ENCODE assay signal across 19 cellular contexts in the genomic region with DNA sequence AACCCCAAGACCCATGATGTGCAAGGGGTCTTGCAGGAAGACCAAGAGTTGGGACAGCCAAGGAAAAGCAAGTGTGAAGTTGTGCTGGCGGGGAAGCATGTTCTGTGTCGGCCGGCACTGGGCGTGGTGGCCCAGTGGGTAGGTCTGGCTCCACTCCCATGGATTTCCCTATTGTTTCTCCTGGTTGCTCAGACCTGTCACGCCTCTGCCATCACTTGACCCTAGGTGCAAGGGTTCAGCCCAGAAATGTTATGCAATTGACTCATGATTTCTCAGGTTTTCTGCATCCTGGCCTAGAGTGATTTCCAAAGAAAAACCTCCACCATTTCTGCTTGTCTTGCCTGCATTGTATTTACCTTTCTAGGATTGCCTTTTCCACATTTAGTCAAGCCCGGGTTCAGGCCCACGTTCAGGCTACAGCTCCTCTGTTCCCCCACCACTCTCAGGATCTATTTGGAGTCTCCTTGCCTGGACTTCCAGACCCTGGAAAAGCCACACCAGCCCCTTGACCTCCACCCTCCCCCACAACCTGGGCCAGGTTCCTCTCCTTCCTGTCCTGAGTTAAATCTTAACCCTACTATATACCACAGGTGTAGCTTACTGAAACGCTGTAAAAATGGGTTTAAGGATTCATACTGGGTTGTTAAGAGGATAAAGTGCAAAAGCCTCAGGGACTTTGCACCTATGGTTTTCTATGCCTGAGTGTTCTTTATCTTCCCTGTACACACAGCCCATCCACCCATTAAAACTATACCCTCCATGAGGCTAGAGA. TPM values are rescaled to one million over a fixed set of nuclear protein-coding genes. Genes with fewer than 3 reads are reported as not detected.
A peak's percentile ranks its signal among the peaks of the same experiment; 100 is the strongest.
DNase-seq lines count a peak whose midpoint lies in the region; ATAC-seq, FAIRE-seq and TF ChIP-seq lines count a peak whose summit lies in the region.
"Had no signal": no experiment of that assay in that cellular context is flagged by ENCODE, and none has a peak within 500 bp of the region (broad histone marks: within the 10 kb centered on the region; RNA-seq: fewer than 3 reads in every experiment).

No MANE protein-coding gene starts in this region.

- in situ Hi-C loops in HepG2 (cut with HindIII; ENCODE audit: extremely low pct_ligation_motif_present, low pct_unique_long_range_greater_than_20kb), result no loop called here
- in situ Hi-C loops in transverse colon (cut with MboI; ENCODE audit: low pct_ligation_motif_present in 1 of 4, low pct_unique_long_range_greater_than_20kb in 1 of 4, low sequenced_read_pairs in 3 of 4), result no loop called here

- POLR2A ChIA-PET in HepG2 (lab: Yijun Ruan, JAX), result no interaction called here

- no peaks in the 10 kb centered on the region for H3K79me2 ChIP-seq in HepG2 (ENCODE audit: insufficient read depth, low read length)

- no peak overlapping the region for H3K9ac ChIP-seq in HepG2 (ENCODE audit: insufficient read depth, low read depth, low read length)

- no peak overlapping the region for H3K4me3 ChIP-seq in Peyer's patch
- no peak overlapping the region for H3K4me3 ChIP-seq in epithelial cell of esophagus (ENCODE audit: low read length)
- no peak overlapping the region for H3K4me3 ChIP-seq in HepG2 (replicated peaks in 1 of 3; ENCODE audit: insufficient read depth in 1 of 3, low read depth in 2 of 3, low read length in 3 of 3)
- H3K4me3 ChIP-seq in transverse colon, result no peak overlapping the region

- TF ChIP-seq CTCF in Peyer's patch (IDR thresholded peaks at IDR 0.05) (no peak), epithelial cell of esophagus (IDR thresholded peaks at IDR 0.05; ENCODE audit: insufficient read depth, low read depth, low read length, missing control alignments) (no peak), HepG2 (CRISPR knock-in tag; IDR thresholded peaks at IDR 0.05) (no peak), transverse colon (IDR thresholded peaks at IDR 0.05) (no peak)

- TF ChIP-seq EP300 in HepG2 (IDR thresholded peaks at IDR 0.05; ENCODE audit: low read depth in 2 of 2, low read length in 2 of 2) (no peak), HepG2 (CRISPR knock-in tag; IDR thresholded peaks at IDR 0.05; ENCODE audit: borderline replicate concordance) (no peak), transverse colon (IDR thresholded peaks at IDR 0.05; ENCODE audit: low read depth) (no peak)

- H2AFZ ChIP-seq in HepG2 (ENCODE audit: low read length), result no peak overlapping the region

- peak overlapping the region in 3 of 4 donors; percentile 51 to 89 (median 81) for H3K27ac ChIP-seq in Peyer's patch
- no peak overlapping the region for H3K27ac ChIP-seq in HepG2 (ENCODE audit: extremely low read length, insufficient read depth, low read length)
- peak overlapping the region; percentile 74 to 81 (median 78) for H3K27ac ChIP-seq in transverse colon

- intact Hi-C loops in HepG2 (cut with micrococcal nuclease; ENCODE audit: unreplicated experiment) (no loop called here), transverse colon (cut with DNase I; ENCODE audit: low total_unique reads) (no loop called here)

- no peaks in the 10 kb centered on the region for H3K27me3 ChIP-seq in Peyer's patch
- peaks cover 1 to 3% of the 10 kb centered on the region in 2 experiments; a peak in 2 of 5 replicates for H3K27me3 ChIP-seq in HepG2 (ENCODE audit: control insufficient read depth in 1 of 2, insufficient read depth in 2 of 2, low read length in 2 of 2)
- H3K27me3 ChIP-seq in transverse colon, result no peaks in the 10 kb centered on the region

- 5% methylated on average over 8 of the region's 8 CpGs for WGBS in HepG2 (ENCODE audit: low lambda C conversion rate)
- WGBS in transverse colon (ENCODE audit: low coverage in 1 of 2), 2 donors, result 49 to 50% methylated on average over 2 to 8 of the region's 8 CpGs

- H3K36me3 ChIP-seq in Peyer's patch (no peaks in the 10 kb centered on the region), HepG2 (replicated peaks in 1 of 2; ENCODE audit: control insufficient read depth in 1 of 2, insufficient read depth in 2 of 2, low read length in 2 of 2) (no peaks in the 10 kb centered on the region), transverse colon (no peaks in the 10 kb centered on the region)

- peaks cover 0 to 12% (median 0%) of the 10 kb centered on the region in 4 donors for H3K4me1 ChIP-seq in Peyer's patch
- H3K4me1 ChIP-seq in HepG2 (ENCODE audit: insufficient read depth, low read length), result peaks cover 16% of the 10 kb centered on the region
- H3K4me1 ChIP-seq in transverse colon, result peaks cover 0 to 39% (median 7%) of the 10 kb centered on the region in 4 donors

- peak in 2 of 3 donors; percentile 81 for DNase-seq in Peyer's patch
- peak; percentile 71 for DNase-seq in epithelial cell of esophagus (ENCODE audit: low read depth)
- no peak for DNase-seq in HepG2 (ENCODE audit: low spot score)
- DNase-seq in transverse colon, result peak; percentile 78
- DNase-seq in NCI-H524 treated with DMSO at 0.1 percent for 48 hours (lab: John Stamatoyannopoulos, UW), result no peak
- DNase-seq in SW 1271 (lab: John Stamatoyannopoulos, UW), result no peak
- DNase-seq in kidney glomerular epithelial cell (lab: John Stamatoyannopoulos, UW), result no peak
- DNase-seq: COR-L47, DMS53, H7, KBM-7, NCI-H1436 treated with DMSO at 0.1 percent for 48 hours, NCI-H2081, NCI-H510A, NCI-H82, SHP77 treated with DMSO at 0.1 percent for 48 hours had no signal

- CTCF ChIA-PET in HepG2 (lab: Yijun Ruan, JAX; ENCODE audit: low intra/inter-chr PET ratio, low total read pairs), result no interaction called here

- TF ChIP-seq RAD21 in HepG2 (CRISPR knock-in tag; IDR thresholded peaks at IDR 0.05), result no peak

- no peak for FAIRE-seq in HepG2 (lab: Jason Lieb, UNC)
- FAIRE-seq: GM19239 had no signal

- TF ChIP-seq POLR2A in Peyer's patch (IDR thresholded peaks at IDR 0.05) (no peak), HepG2 (IDR thresholded peaks at IDR 0.05; ENCODE audit: insufficient read depth in 1 of 2, low read depth in 2 of 2, low read length in 2 of 2) (no peak), transverse colon (IDR thresholded peaks at IDR 0.05) (no peak)

- peak overlapping the region; percentile 39 for H3K4me2 ChIP-seq in HepG2 (ENCODE audit: low read depth, low read length)

- no peaks in the 10 kb centered on the region for H3K9me3 ChIP-seq in Peyer's patch
- H3K9me3 ChIP-seq in HepG2 (ENCODE audit: low read length), result no peaks in the 10 kb centered on the region
- no peaks in the 10 kb centered on the region for H3K9me3 ChIP-seq in transverse colon

- no peak; the same call in 2 of the 3 replicates for ATAC-seq in HepG2
- ATAC-seq: Panc1, SK-N-SH treated with all-trans-retinoic acid at 6 μM for 48 hours had no signal

- H4K20me1 ChIP-seq in HepG2 (ENCODE audit: insufficient read depth, low read length), result no peaks in the 10 kb centered on the region

- no TSS peak for BruUV-seq in HepG2 (replicated peaks; lab: Mats Ljungman, UMichigan)

RNA-seq across cellular contexts. Expression of a gene that starts 17.5 kb away (rescaled TPM):
- not detected for total RNA-seq in Peyer's patch
- not detected in 2 replicates for total RNA-seq in HepG2 (2016; rRNA removed; fragmentation: Illumina TruSeq; extraction: Trizol)
- not detected in 2 replicates for total RNA-seq in HepG2 (2016; cell fraction: cytosol; rRNA removed; fragmentation: Illumina TruSeq; extraction: Trizol; ENCODE audit: low read depth)
- total RNA-seq in HepG2 (2016; cell fraction: insoluble cytoplasmic fraction; rRNA removed; fragmentation: Illumina TruSeq; extraction: Trizol), result not detected in 2 replicates
- not detected in 2 replicates for total RNA-seq in HepG2 (2016; cell fraction: membrane; rRNA removed; fragmentation: Illumina TruSeq; extraction: Trizol)
- not detected in 2 replicates for total RNA-seq in HepG2 (2016; cell fraction: nucleus; rRNA removed; fragmentation: Illumina TruSeq; extraction: Trizol)
- 0.20 and 0.26 TPM in 2 replicates for polyA plus RNA-seq in HepG2 (2011; rRNA removed)
- 0.12 and 0.17 TPM in 2 replicates for polyA plus RNA-seq in HepG2 (2011; cell fraction: cytosol; rRNA removed)
- 0.23 TPM in 1 of 2 replicates, not detected in the other for polyA plus RNA-seq in HepG2 (2011; cell fraction: nucleus; rRNA removed)
- not detected in 2 replicates for polyA plus RNA-seq in HepG2 (2012)
- not detected in 2 replicates for polyA plus RNA-seq in HepG2 (2016; cell fraction: cytosol; fragmentation: Illumina TruSeq; extraction: Trizol; ENCODE audit: low read depth)
- not detected in 2 replicates for polyA plus RNA-seq in HepG2 (2016; cell fraction: insoluble cytoplasmic fraction; fragmentation: Illumina TruSeq; extraction: Trizol; ENCODE audit: low read depth)
- polyA plus RNA-seq in HepG2 (2016; cell fraction: membrane; fragmentation: Illumina TruSeq; extraction: Trizol; ENCODE audit: low read depth), result not detected in 2 replicates
- not detected in 2 replicates for polyA plus RNA-seq in HepG2 (2016; cell fraction: nucleus; fragmentation: Illumina TruSeq; extraction: Trizol; ENCODE audit: insufficient read depth, low read depth)
- polyA minus RNA-seq in HepG2 (2011; rRNA and poly(A)+ RNA removed; ENCODE audit: low replicate concordance), result 188 TPM in 1 of 2 replicates, not detected in the other
- polyA minus RNA-seq in HepG2 (2011; cell fraction: cytosol; rRNA and poly(A)+ RNA removed), result 1.3 and 1.7 TPM in 2 replicates
- polyA minus RNA-seq in HepG2 (2011; cell fraction: nucleus; rRNA and poly(A)+ RNA removed), result 0.62 and 0.90 TPM in 2 replicates
- total RNA-seq in transverse colon, result not detected

RNA-seq across cellular contexts. Expression of a gene that starts 39.0 kb away (rescaled TPM):
- total RNA-seq in Peyer's patch (not detected), HepG2 (2016; rRNA removed; fragmentation: Illumina TruSeq; extraction: Trizol) (not detected in 2 replicates), transverse colon (not detected)
- not detected in 2 replicates for total RNA-seq in HepG2 (2016; cell fraction: cytosol; rRNA removed; fragmentation: Illumina TruSeq; extraction: Trizol; ENCODE audit: low read depth)
- not detected in 2 replicates for total RNA-seq in HepG2 (2016; cell fraction: insoluble cytoplasmic fraction; rRNA removed; fragmentation: Illumina TruSeq; extraction: Trizol)
- total RNA-seq in HepG2 (2016; cell fraction: membrane; rRNA removed; fragmentation: Illumina TruSeq; extraction: Trizol), result not detected in 2 replicates
- total RNA-seq in HepG2 (2016; cell fraction: nucleus; rRNA removed; fragmentation: Illumina TruSeq; extraction: Trizol), result not detected in 2 replicates
- polyA plus RNA-seq in HepG2 (2011; rRNA removed), result 0.09 TPM in 1 of 2 replicates, not detected in the other
- polyA plus RNA-seq in HepG2 (2011; cell fraction: cytosol; rRNA removed), result not detected in 2 replicates
- polyA plus RNA-seq in HepG2 (2011; cell fraction: nucleus; rRNA removed), result not detected in 2 replicates
- polyA plus RNA-seq in HepG2 (2012), result not detected in 2 replicates
- polyA plus RNA-seq in HepG2 (2016; cell fraction: cytosol; fragmentation: Illumina TruSeq; extraction: Trizol; ENCODE audit: low read depth), result not detected in 2 replicates
- not detected in 2 replicates for polyA plus RNA-seq in HepG2 (2016; cell fraction: insoluble cytoplasmic fraction; fragmentation: Illumina TruSeq; extraction: Trizol; ENCODE audit: low read depth)
- polyA plus RNA-seq in HepG2 (2016; cell fraction: membrane; fragmentation: Illumina TruSeq; extraction: Trizol; ENCODE audit: low read depth), result not detected in 2 replicates
- not detected in 2 replicates for polyA plus RNA-seq in HepG2 (2016; cell fraction: nucleus; fragmentation: Illumina TruSeq; extraction: Trizol; ENCODE audit: insufficient read depth, low read depth)
- polyA minus RNA-seq in HepG2 (2011; rRNA and poly(A)+ RNA removed; ENCODE audit: low replicate concordance), result not detected in 2 replicates
- polyA minus RNA-seq in HepG2 (2011; cell fraction: cytosol; rRNA and poly(A)+ RNA removed), result not detected in 2 replicates
- polyA minus RNA-seq in HepG2 (2011; cell fraction: nucleus; rRNA and poly(A)+ RNA removed), result not detected in 2 replicates
- total RNA-seq: H7 had no signal

RNA-seq across cellular contexts. Expression of a gene that starts 42.1 kb away (rescaled TPM):
- 10 to 100 TPM in 1 of 4 donors, 1 to 10 TPM in 2, not detected in 1; 3.5 to 15.8 (median 8.0) TPM for total RNA-seq in Peyer's patch
- not detected in 2 replicates for total RNA-seq in HepG2 (2016; rRNA removed; fragmentation: Illumina TruSeq; extraction: Trizol)
- not detected in 2 replicates for total RNA-seq in HepG2 (2016; cell fraction: cytosol; rRNA removed; fragmentation: Illumina TruSeq; extraction: Trizol; ENCODE audit: low read depth)
- not detected in 2 replicates for total RNA-seq in HepG2 (2016; cell fraction: insoluble cytoplasmic fraction; rRNA removed; fragmentation: Illumina TruSeq; extraction: Trizol)
- not detected in 2 replicates for total RNA-seq in HepG2 (2016; cell fraction: membrane; rRNA removed; fragmentation: Illumina TruSeq; extraction: Trizol)
- not detected in 2 replicates for total RNA-seq in HepG2 (2016; cell fraction: nucleus; rRNA removed; fragmentation: Illumina TruSeq; extraction: Trizol)
- polyA plus RNA-seq in HepG2 (2011; rRNA removed), result 0.09 and 0.33 TPM in 2 replicates
- polyA plus RNA-seq in HepG2 (2011; cell fraction: cytosol; rRNA removed), result 0.15 TPM in 2 replicates
- polyA plus RNA-seq in HepG2 (2011; cell fraction: nucleus; rRNA removed), result not detected in 2 replicates
- polyA plus RNA-seq in HepG2 (2012), result 0.15 and 0.23 TPM in 2 replicates
- 0.15 TPM in 1 of 2 replicates, not detected in the other for polyA plus RNA-seq in HepG2 (2016; cell fraction: cytosol; fragmentation: Illumina TruSeq; extraction: Trizol; ENCODE audit: low read depth)
- not detected in 2 replicates for polyA plus RNA-seq in HepG2 (2016; cell fraction: insoluble cytoplasmic fraction; fragmentation: Illumina TruSeq; extraction: Trizol; ENCODE audit: low read depth)
- not detected in 2 replicates for polyA plus RNA-seq in HepG2 (2016; cell fraction: membrane; fragmentation: Illumina TruSeq; extraction: Trizol; ENCODE audit: low read depth)
- polyA plus RNA-seq in HepG2 (2016; cell fraction: nucleus; fragmentation: Illumina TruSeq; extraction: Trizol; ENCODE audit: insufficient read depth, low read depth), result not detected in 2 replicates
- polyA minus RNA-seq in HepG2 (2011; rRNA and poly(A)+ RNA removed; ENCODE audit: low replicate concordance), result 0.21 and 0.86 TPM in 2 replicates
- polyA minus RNA-seq in HepG2 (2011; cell fraction: cytosol; rRNA and poly(A)+ RNA removed), result not detected in 2 replicates
- polyA minus RNA-seq in HepG2 (2011; cell fraction: nucleus; rRNA and poly(A)+ RNA removed), result not detected in 2 replicates
- total RNA-seq in transverse colon, result 10 to 100 TPM in 1 of 4 donors, 1 to 10 TPM in 2, not detected in 1; 6.4 to 16.1 (median 8.6) TPM
- total RNA-seq: H7 had no signal

RNA-seq across cellular contexts. Expression of a gene that starts 50.1 kb away (rescaled TPM):
- total RNA-seq in Peyer's patch (100 to 1,000 TPM; 106 to 198 (median 179) TPM), HepG2 (2016; rRNA removed; fragmentation: Illumina TruSeq; extraction: Trizol) (14.4 and 29.1 TPM in 2 replicates), transverse colon (100 to 1,000 TPM in 2 of 4 donors, 10 to 100 TPM in 2; 92.8 to 388 (median 157) TPM)
- 21.4 and 25.1 TPM in 2 replicates for total RNA-seq in HepG2 (2016; cell fraction: cytosol; rRNA removed; fragmentation: Illumina TruSeq; extraction: Trizol; ENCODE audit: low read depth)
- 10.8 and 29.6 TPM in 2 replicates for total RNA-seq in HepG2 (2016; cell fraction: insoluble cytoplasmic fraction; rRNA removed; fragmentation: Illumina TruSeq; extraction: Trizol)
- 10.1 and 10.8 TPM in 2 replicates for total RNA-seq in HepG2 (2016; cell fraction: membrane; rRNA removed; fragmentation: Illumina TruSeq; extraction: Trizol)
- total RNA-seq in HepG2 (2016; cell fraction: nucleus; rRNA removed; fragmentation: Illumina TruSeq; extraction: Trizol), result 31.6 and 36.2 TPM in 2 replicates
- 66.9 and 80.4 TPM in 2 replicates for polyA plus RNA-seq in HepG2 (2011; rRNA removed)
- polyA plus RNA-seq in HepG2 (2011; cell fraction: cytosol; rRNA removed), result 19.0 and 23.6 TPM in 2 replicates
- 500 and 631 TPM in 2 replicates for polyA plus RNA-seq in HepG2 (2011; cell fraction: nucleus; rRNA removed)
- polyA plus RNA-seq in HepG2 (2012), result 32.6 and 49.5 TPM in 2 replicates
- polyA plus RNA-seq in HepG2 (2016; cell fraction: cytosol; fragmentation: Illumina TruSeq; extraction: Trizol; ENCODE audit: low read depth), result 1.8 and 1.9 TPM in 2 replicates
- 10.8 and 14.0 TPM in 2 replicates for polyA plus RNA-seq in HepG2 (2016; cell fraction: insoluble cytoplasmic fraction; fragmentation: Illumina TruSeq; extraction: Trizol; ENCODE audit: low read depth)
- 4.2 and 4.9 TPM in 2 replicates for polyA plus RNA-seq in HepG2 (2016; cell fraction: membrane; fragmentation: Illumina TruSeq; extraction: Trizol; ENCODE audit: low read depth)
- polyA plus RNA-seq in HepG2 (2016; cell fraction: nucleus; fragmentation: Illumina TruSeq; extraction: Trizol; ENCODE audit: insufficient read depth, low read depth), result 127 and 134 TPM in 2 replicates
- 73.5 and 218 TPM in 2 replicates for polyA minus RNA-seq in HepG2 (2011; rRNA and poly(A)+ RNA removed; ENCODE audit: low replicate concordance)
- polyA minus RNA-seq in HepG2 (2011; cell fraction: cytosol; rRNA and poly(A)+ RNA removed), result 27.6 and 29.9 TPM in 2 replicates
- 106 and 116 TPM in 2 replicates for polyA minus RNA-seq in HepG2 (2011; cell fraction: nucleus; rRNA and poly(A)+ RNA removed)

Comparison
In these comparisons a context has a peak if more than half of its experiments do, and no peak if none do; other contexts are left out.
1. DNase-seq: peak in Peyer's patch (2 of 3), epithelial cell of esophagus (single experiment) and transverse colon (single experiment); none in HepG2 (single experiment), NCI-H524 treated with DMSO at 0.1 percent for 48 hours (single experiment), SW 1271 (0 of 2) and kidney glomerular epithelial cell (single experiment).